ENCODE assay signal across 10 cellular contexts in the genomic region with DNA sequence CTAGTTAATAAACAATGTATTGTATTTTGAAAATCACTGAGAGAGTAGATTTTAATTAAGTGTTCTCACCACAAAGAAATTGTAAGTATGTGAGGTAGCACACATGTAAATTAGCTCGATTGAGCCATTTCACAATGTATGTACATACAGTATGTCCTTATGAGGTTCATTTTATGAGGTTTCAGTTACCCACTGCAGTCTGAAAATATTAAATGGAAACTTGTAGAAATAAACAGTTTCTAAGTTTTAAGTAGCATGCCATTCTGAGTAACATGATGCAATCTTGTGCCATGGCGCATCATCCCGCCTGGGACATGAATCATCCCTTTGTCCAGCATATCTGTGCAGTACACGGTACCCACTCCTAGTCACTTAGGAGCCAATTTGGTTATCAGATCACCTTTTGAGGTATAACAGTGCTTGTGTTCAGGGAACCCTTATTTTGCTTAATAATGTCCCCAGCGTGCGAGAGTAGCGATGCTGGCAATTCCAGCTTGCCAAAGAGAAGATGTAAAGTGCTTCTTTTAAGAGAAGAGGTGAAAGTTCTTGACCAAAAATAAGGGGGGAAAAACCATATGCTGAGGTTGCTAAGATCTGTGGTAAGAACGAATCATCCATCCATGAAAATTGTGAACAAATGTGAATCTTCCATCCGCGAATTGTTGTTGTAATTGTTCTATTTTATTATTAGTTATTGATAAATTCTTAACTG.
DNase-seq lines count a peak whose midpoint lies in the region; ATAC-seq and TF ChIP-seq lines count a peak whose summit lies in the region.
"Had no signal": no experiment of that assay in that cellular context is flagged by ENCODE, and none has a peak within 500 bp of the region (broad histone marks: within the 10 kb centered on the region; RNA-seq: fewer than 3 reads in every experiment).

No MANE protein-coding gene starts in this region.

- no peak overlapping the region for H3K4me3 ChIP-seq in SJSA1
- no peak overlapping the region for H3K4me3 ChIP-seq in brain microvascular endothelial cell (ENCODE audit: low read depth, low read length)
- no peak overlapping the region for H3K4me3 ChIP-seq in thyroid gland (replicated peaks in 1 of 3)
- no peak overlapping the region for H3K4me3 ChIP-seq in colonic mucosa

- no peak for TF ChIP-seq CTCF in brain microvascular endothelial cell (IDR thresholded peaks at IDR 0.05; ENCODE audit: low read depth, low read length, missing control alignments)
- no peak for TF ChIP-seq CTCF in thyroid gland (IDR thresholded peaks at IDR 0.05)
- no peak for TF ChIP-seq CTCF in colonic mucosa (IDR thresholded peaks at IDR 0.05)

- ATAC-seq in GM21423 (IDR thresholded peaks at IDR 0.05; ENCODE audit: unreplicated experiment), result no peak
- no peak for ATAC-seq in HG02571 (IDR thresholded peaks at IDR 0.05; ENCODE audit: unreplicated experiment)

- H3K27ac ChIP-seq in SJSA1 (peak overlapping the region; percentile 87), brain microvascular endothelial cell (peak overlapping the region; percentile 38), thyroid gland (no peak overlapping the region), colonic mucosa (no peak overlapping the region)

- 96 to 97% methylated on average over 10 of the region's 10 CpGs for WGBS in thyroid gland, 2 donors

- no peaks in the 10 kb centered on the region for H3K9me3 ChIP-seq in SJSA1 (replicated peaks)
- no peaks in the 10 kb centered on the region for H3K9me3 ChIP-seq in thyroid gland
- H3K9me3 ChIP-seq in colonic mucosa, result no peaks in the 10 kb centered on the region

- H3K9ac ChIP-seq in colonic mucosa (ENCODE audit: low read depth in 2 of 2, low read length in 2 of 2), result no peak overlapping the region

- in situ Hi-C loops in brain microvascular endothelial cell (cut with HindIII; ENCODE audit: low pct_ligation_motif_present, low sequenced_read_pairs), result no loop called here

- H3K27me3 ChIP-seq in SJSA1 (replicated peaks), result no peaks in the 10 kb centered on the region
- no peaks in the 10 kb centered on the region for H3K27me3 ChIP-seq in brain microvascular endothelial cell (replicated peaks)
- H3K27me3 ChIP-seq in thyroid gland, result no peaks in the 10 kb centered on the region
- H3K27me3 ChIP-seq in colonic mucosa, result no peaks in the 10 kb centered on the region

- no peak for TF ChIP-seq POLR2A in thyroid gland (IDR thresholded peaks at IDR 0.05)

- DNase-seq in ELR (ENCODE audit: low read depth) (peak; percentile 94), SJSA1 (ENCODE audit: low read depth in 1 of 2, low spot score in 2 of 2) (peak; percentile 76 to 78), brain microvascular endothelial cell (peak; percentile 56), thyroid gland (no peak), colonic mucosa (no peak)
- peak; percentile 29 to 36 for DNase-seq in stimulated activated CD4-positive, alpha-beta T cell treated with anti-CD3 and anti-CD28 coated beads, Interleukin-12 subunit alpha, Interleukin-12 subunit beta, amount 100 ng/mL, for 24 hours (ENCODE audit: low read depth in 2 of 2)
- DNase-seq: cerebellar nuclear complex, NCI-H1694 had no signal

- intact Hi-C loops in thyroid gland (cut with DNase I), result no loop called here
- intact Hi-C loops in colonic mucosa (cut with DNase I), result no loop called here

- H3K36me3 ChIP-seq in SJSA1 (no peaks in the 10 kb centered on the region), brain microvascular endothelial cell (replicated peaks) (no peaks in the 10 kb centered on the region), thyroid gland (no peaks in the 10 kb centered on the region), colonic mucosa (no peaks in the 10 kb centered on the region)

- H3K4me1 ChIP-seq in SJSA1 (replicated peaks), result peaks cover 67% of the 10 kb centered on the region
- H3K4me1 ChIP-seq in thyroid gland, result peaks cover 0 to 4% of the 10 kb centered on the region in 2 donors
- no peaks in the 10 kb centered on the region for H3K4me1 ChIP-seq in colonic mucosa

Comparison
In these comparisons a context has a peak if more than half of its experiments do, and no peak if none do; other contexts are left out.
1. DNase-seq: peak in ELR (single experiment), SJSA1 (2 of 2), brain microvascular endothelial cell (single experiment) and stimulated activated CD4-positive, alpha-beta T cell treated with anti-CD3 and anti-CD28 coated beads, Interleukin-12 subunit alpha, Interleukin-12 subunit beta, amount 100 ng/mL, for 24 hours (2 of 2); none in thyroid gland (0 of 2) and colonic mucosa (single experiment).
2. H3K27ac ChIP-seq: peak in SJSA1 (single experiment) and brain microvascular endothelial cell (single experiment); none in thyroid gland (0 of 3) and colonic mucosa (single experiment).